ENCODE assay signal across 22 cellular contexts in genomic region chr11:28464252-28464867, GRCh38.
DNase-seq lines count a peak whose midpoint lies in the region; ATAC-seq, FAIRE-seq and TF ChIP-seq lines count a peak whose summit lies in the region.
"Had no signal": no experiment of that assay in that cellular context is flagged by ENCODE, and none has a peak within 500 bp of the region (broad histone marks: within the 10 kb centered on the region; RNA-seq: fewer than 3 reads in every experiment).

No MANE protein-coding gene starts in this region.

- no peaks in the 10 kb centered on the region for H3K36me3 ChIP-seq in IMR-90 (ENCODE audit: control insufficient read depth, insufficient read depth, low read length)
- H3K36me3 ChIP-seq in kidney (ENCODE audit: control insufficient read depth in 1 of 2, insufficient read depth in 2 of 2, low read length in 2 of 2), result no peaks in the 10 kb centered on the region
- H3K36me3 ChIP-seq: gastroesophageal sphincter had no signal

- H3K27me3 Mint-ChIP-seq in naive thymus-derived CD8-positive, alpha-beta T cell, result no peaks in the 10 kb centered on the region
- H3K27me3 Mint-ChIP-seq: activated CD4-positive, alpha-beta T cell treated with anti-CD3 and anti-CD28 coated beads for 36 hours; activated naive CD4-positive, alpha-beta T cell treated with anti-CD3 and anti-CD28 coated beads, Interleukin-2, amount 10 ng/mL, durations not matched to agents 7 days and 5 days; effector memory CD8-positive, alpha-beta T cell; IgD-negative memory B cell; naive B cell; progenitor cell of endocrine pancreas had no signal

- peak overlapping the region; percentile 38; the same call in 1 of the 2 replicates for H2AK5ac ChIP-seq in IMR-90 (ENCODE audit: low read depth, low read length)

- H2BK5ac ChIP-seq in IMR-90 (ENCODE audit: low read depth, low read length, poor library complexity, severe bottlenecking), result peak overlapping the region; percentile 100

- peak overlapping the region; percentile 90 for H4K8ac ChIP-seq in IMR-90 (ENCODE audit: low read depth in 2 of 2, low read length in 2 of 2)

- TF ChIP-seq RAD21 in IMR-90 (IDR thresholded peaks at IDR 0.05; ENCODE audit: low read length), result no peak; the same call in none of the 2 replicates

- H3K4me1 Mint-ChIP-seq in naive thymus-derived CD8-positive, alpha-beta T cell, result no peaks in the 10 kb centered on the region
- H3K4me1 Mint-ChIP-seq: activated CD4-positive, alpha-beta T cell treated with anti-CD3 and anti-CD28 coated beads for 36 hours; activated naive CD4-positive, alpha-beta T cell treated with anti-CD3 and anti-CD28 coated beads, Interleukin-2, amount 10 ng/mL, durations not matched to agents 7 days and 5 days; IgD-negative memory B cell; naive B cell had no signal

- peak overlapping the region; percentile 98 for H2BK20ac ChIP-seq in IMR-90 (ENCODE audit: low read depth, low read length)

- H4K91ac ChIP-seq in IMR-90 (ENCODE audit: insufficient read depth, low read depth, low read length), result peak overlapping the region; percentile 97

- peak overlapping the region; percentile 97; the same call in 1 of the 2 replicates for H3K23ac ChIP-seq in IMR-90 (ENCODE audit: low read depth, low read length)

- H4K5ac ChIP-seq in IMR-90 (ENCODE audit: low read depth, low read length), result peak overlapping the region; percentile 100

- CTCF ChIA-PET in IMR-90 (lab: Yijun Ruan, JAX), result interaction anchor here (1.2 to 1.6 kb wide), 4 partner anchors 54 to 865 kb away, joined by 3 to 5 read pairs (median 5); no protein-coding TSS in a partner anchor

- H3K27ac ChIP-seq in IMR-90 (ENCODE audit: insufficient read depth, low read length), result peak overlapping the region; percentile 98
- no peak overlapping the region for H3K27ac ChIP-seq in kidney (ENCODE audit: low read depth in 2 of 2, low read length in 2 of 2)
- H3K27ac ChIP-seq: gastroesophageal sphincter had no signal

- H3K36me3 Mint-ChIP-seq in naive thymus-derived CD8-positive, alpha-beta T cell, result no peaks in the 10 kb centered on the region
- H3K36me3 Mint-ChIP-seq: activated naive CD4-positive, alpha-beta T cell treated with anti-CD3 and anti-CD28 coated beads, Interleukin-2, amount 10 ng/mL, durations not matched to agents 7 days and 5 days; IgD-negative memory B cell; naive B cell had no signal

- H2AK9ac ChIP-seq in IMR-90 (replicated peaks; ENCODE audit: low read depth, low read length, poor library complexity), result no peak overlapping the region

- POLR2A ChIA-PET in IMR-90 (lab: Charles Lee; ENCODE audit: unreplicated experiment), result interaction anchor here (0.5 to 1.3 kb wide), 4 partner anchors 65 to 852 kb away, joined by 4 to 14 read pairs (median 8); no protein-coding TSS in a partner anchor
- POLR2A ChIA-PET in naive thymus-derived CD8-positive, alpha-beta T cell (lab: Charles Lee), result no interaction called here

- no peak for FAIRE-seq in kidney (lab: Jason Lieb, UNC)
- FAIRE-seq: H1 had no signal

- H3K9me1 ChIP-seq in IMR-90 (ENCODE audit: insufficient read depth, low read length), result 0 out of 2 replicates have a peak, but pooled peaks cover 3% of the 10 kb centered on the region

- DNase-seq in ELR (ENCODE audit: low read depth) (peak; percentile 40), IMR-90 (peak; percentile 86), amniotic epithelial cell (ENCODE audit: low read depth) (peak; percentile 83), medulla oblongata (ENCODE audit: extremely low spot score) (peak; percentile 9), kidney (no peak), GM03348 (ENCODE audit: low spot score) (no peak), amygdala (lab: John Stamatoyannopoulos, UW) (no peak)
- DNase-seq in naive thymus-derived CD8-positive, alpha-beta T cell, result no peak
- DNase-seq: activated CD4-positive, alpha-beta T cell treated with anti-CD3 and anti-CD28 coated beads for 36 hours; activated naive CD4-positive, alpha-beta T cell treated with anti-CD3 and anti-CD28 coated beads, Interleukin-2, amount 10 ng/mL, durations not matched to agents 7 days and 5 days; AML-193; Calu3; caudate nucleus; effector memory CD8-positive, alpha-beta T cell; naive B cell; NCI-H1105; NCI-H2171 treated with DMSO at 0.1 percent for 48 hours had no signal

- no peaks in the 10 kb centered on the region for H4K20me1 ChIP-seq in IMR-90 (ENCODE audit: insufficient read depth, low read length)

- TF ChIP-seq CTCF in IMR-90 (conservative IDR thresholded peaks at IDR 0.05; ENCODE audit: low read depth, low read length) (no peak), kidney (IDR thresholded peaks at IDR 0.05; ENCODE audit: borderline replicate concordance, extremely low read depth, insufficient read depth) (no peak)

- peaks cover 22% of the 10 kb centered on the region for H3K4me1 ChIP-seq in IMR-90 (ENCODE audit: control insufficient read depth, insufficient read depth, low read length)
- no peaks in the 10 kb centered on the region for H3K4me1 ChIP-seq in kidney (ENCODE audit: control insufficient read depth in 1 of 2, insufficient read depth in 1 of 2, low read depth in 1 of 2, low read length in 2 of 2)
- H3K4me1 ChIP-seq: gastroesophageal sphincter had no signal

- H3K14ac ChIP-seq in IMR-90 (replicated peaks; ENCODE audit: low read depth, low read length), result peak overlapping the region; percentile 79

- peak; percentile 77 for ATAC-seq in IMR-90 (ENCODE audit: low read depth)
- no peak for ATAC-seq in naive thymus-derived CD8-positive, alpha-beta T cell
- ATAC-seq: activated CD4-positive, alpha-beta T cell treated with anti-CD3 and anti-CD28 coated beads for 36 hours; effector memory CD8-positive, alpha-beta T cell; gastroesophageal sphincter had no signal

- peaks cover 0 to 4% (median 0%) of the 10 kb centered on the region in 9 donors for H3K9me3 Mint-ChIP-seq in naive thymus-derived CD8-positive, alpha-beta T cell
- H3K9me3 Mint-ChIP-seq: activated naive CD4-positive, alpha-beta T cell treated with anti-CD3 and anti-CD28 coated beads, Interleukin-2, amount 10 ng/mL, durations not matched to agents 7 days and 5 days; T-helper 2 cell treated with Interferon-gamma antibody and Interleukin-4, amounts not matched to agents 5 μg/mL and 100 μg/mL, for 36 hours had no signal

- H2AFZ ChIP-seq in IMR-90 (replicated peaks; ENCODE audit: low read length, poor library complexity), result no peak overlapping the region

- no peak overlapping the region for H3K4me3 Mint-ChIP-seq in naive thymus-derived CD8-positive, alpha-beta T cell
- H3K4me3 Mint-ChIP-seq: activated CD4-positive, alpha-beta T cell treated with anti-CD3 and anti-CD28 coated beads for 36 hours; activated naive CD4-positive, alpha-beta T cell treated with anti-CD3 and anti-CD28 coated beads, Interleukin-2, amount 10 ng/mL, durations not matched to agents 7 days and 5 days; effector memory CD8-positive, alpha-beta T cell; IgD-negative memory B cell; naive B cell; T-helper 2 cell treated with Interferon-gamma antibody and Interleukin-4, amounts not matched to agents 5 μg/mL and 100 μg/mL, for 36 hours had no signal

- 60% methylated on average over 1 of the region's 1 CpG; no CpG with 5 or more reads in 1 of the 2 experiments for WGBS in IMR-90 (ENCODE audit: extremely low coverage in 2 of 2, insufficient read length in 1 of 2), 2 experiments

- no TSS peak for BruUV-seq in IMR-90 (replicated peaks; lab: Mats Ljungman, UMichigan)

- dilution Hi-C loops in IMR-90 (cut with HindIII; ENCODE audit: low sequenced_read_pairs, unreplicated experiment), result no loop called here

- H2BK15ac ChIP-seq in IMR-90 (ENCODE audit: low read depth, low read length), result peak overlapping the region; percentile 81

- H3K27me3 ChIP-seq in IMR-90 (ENCODE audit: control insufficient read depth, insufficient read depth, low read length), result no peaks in the 10 kb centered on the region
- H3K27me3 ChIP-seq: gastroesophageal sphincter had no signal

- intact Hi-C loops in IMR-90 (cut with micrococcal nuclease), result loop anchor here (1.0 to 10.0 kb wide), 10 partner anchors 234 to 870 kb away; partner anchors contain the start of genes BDNF, KIF18A and METTL15
- intact Hi-C loops in kidney (cut with DNase I), result no loop called here

- in situ Hi-C loops in IMR-90 (cut with MboI; ENCODE audit: low sequenced_read_pairs), result no loop called here

- no peaks in the 10 kb centered on the region for H3K9me3 ChIP-seq in IMR-90 (ENCODE audit: control insufficient read depth, insufficient read depth, low read length)
- no peaks in the 10 kb centered on the region for H3K9me3 ChIP-seq in kidney (ENCODE audit: control insufficient read depth in 1 of 2, low read length in 2 of 2)
- H3K9me3 ChIP-seq: gastroesophageal sphincter had no signal

- H3K9ac ChIP-seq in IMR-90 (ENCODE audit: low read depth, low read length) (peak overlapping the region; percentile 31; the same call in 1 of the 2 replicates), kidney (ENCODE audit: low read length in 2 of 2) (no peak overlapping the region)

- peak overlapping the region; percentile 54; the same call in 1 of the 2 replicates for H3K4me2 ChIP-seq in IMR-90 (ENCODE audit: low read depth, low read length)

- H3K56ac ChIP-seq in IMR-90 (ENCODE audit: extremely low read depth, insufficient read depth, low read length), result peak overlapping the region; percentile 86

- H3K79me1 ChIP-seq in IMR-90 (ENCODE audit: low read depth in 1 of 2, low read length in 2 of 2), result peaks cover 5 to 11% of the 10 kb centered on the region in 2 experiments; a peak in 3 of 4 replicates

- peak overlapping the region; percentile 88; the same call in 1 of the 2 replicates for H3K4ac ChIP-seq in IMR-90 (ENCODE audit: low read depth, low read length)

- H3K27ac Mint-ChIP-seq in naive thymus-derived CD8-positive, alpha-beta T cell, result no peak overlapping the region
- H3K27ac Mint-ChIP-seq: activated CD4-positive, alpha-beta T cell treated with anti-CD3 and anti-CD28 coated beads for 36 hours; activated naive CD4-positive, alpha-beta T cell treated with anti-CD3 and anti-CD28 coated beads, Interleukin-2, amount 10 ng/mL, durations not matched to agents 7 days and 5 days; effector memory CD8-positive, alpha-beta T cell; IgD-negative memory B cell; naive B cell; progenitor cell of endocrine pancreas; T-helper 2 cell treated with Interferon-gamma antibody and Interleukin-4, amounts not matched to agents 5 μg/mL and 100 μg/mL, for 36 hours had no signal

- TF ChIP-seq POLR2A in IMR-90 (IDR thresholded peaks at IDR 0.05; ENCODE audit: low read depth, low read length), result no peak

- H3K4me3 ChIP-seq in IMR-90 (ENCODE audit: insufficient read depth, low read depth, low read length) (no peak overlapping the region), kidney (ENCODE audit: low read length in 2 of 2) (no peak overlapping the region)
- H3K4me3 ChIP-seq: gastroesophageal sphincter had no signal

- peak overlapping the region; percentile 100 for H3K18ac ChIP-seq in IMR-90 (ENCODE audit: low read depth, low read length)

- peak overlapping the region; percentile 97 for H2BK120ac ChIP-seq in IMR-90 (ENCODE audit: low read depth, low read length)

TF ChIP-seq in IMR-90, 13 proteins besides CTCF, POLR2A, EP300 and RAD21 (continues in another document):
- TF ChIP-seq MXI1 (IDR thresholded peaks at IDR 0.05; ENCODE audit: borderline replicate concordance, low read depth, low read length), result no peak

Comparison
In these comparisons a context has a peak if more than half of its experiments do, and no peak if none do; other contexts are left out.
1. DNase-seq: peak in ELR (single experiment), IMR-90 (single experiment), amniotic epithelial cell (single experiment) and medulla oblongata (single experiment); none in naive thymus-derived CD8-positive, alpha-beta T cell (0 of 10), kidney (single experiment), GM03348 (single experiment) and amygdala (0 of 56).